Comparison of ENCODE assay signal across 23 cellular contexts in the genomic region with DNA sequence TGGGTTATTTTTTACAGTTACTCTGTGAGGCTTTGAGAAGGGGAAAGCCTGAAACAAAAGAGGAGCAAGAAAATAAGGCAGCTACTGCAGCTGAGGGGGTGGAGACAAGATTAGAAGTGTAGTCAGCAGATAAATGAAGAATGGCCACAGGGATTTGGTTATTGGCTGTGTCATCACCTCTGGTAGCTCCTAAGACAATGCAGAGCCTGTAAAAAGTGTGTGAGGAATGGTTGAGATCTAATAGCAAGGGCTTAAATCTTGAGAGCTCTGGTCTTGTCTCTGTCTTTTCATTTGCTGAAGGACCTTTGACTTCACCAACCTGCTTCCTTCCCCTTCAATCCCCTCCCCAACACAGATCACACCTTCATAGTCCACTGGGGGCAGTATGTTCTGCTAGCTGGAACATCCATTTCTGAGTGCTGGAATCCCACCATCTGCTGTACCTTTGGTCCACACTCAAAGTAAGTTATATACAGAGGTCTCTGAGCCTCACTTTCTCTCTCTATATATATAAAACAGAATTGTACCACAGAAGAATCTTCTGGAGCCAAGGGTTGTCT.
DNase-seq lines count a peak whose midpoint lies in the region; ATAC-seq, FAIRE-seq and TF ChIP-seq lines count a peak whose summit lies in the region.
"Had no signal": no experiment of that assay in that cellular context is flagged by ENCODE, and none has a peak within 500 bp of the region (broad histone marks: within the 10 kb centered on the region; RNA-seq: fewer than 3 reads in every experiment).

No MANE protein-coding gene starts in this region.

- FAIRE-seq in HepG2 (lab: Jason Lieb, UNC), result no peak

- DNase-seq in HepG2 (ENCODE audit: low spot score) (no peak), right lobe of liver (no peak), SK-MEL-5 (ENCODE audit: low read depth, low spot score) (peak; percentile 2), type B pancreatic cell (ENCODE audit: extremely low spot score, unreplicated experiment) (no peak), GOT3 (lab: John Stamatoyannopoulos, UW) (no peak)
- DNase-seq in T-helper 2 cell treated with Interferon-gamma antibody and Interleukin-4, amounts not matched to agents 5 μg/mL and 100 μg/mL, for 36 hours (ENCODE audit: low spot score), result no peak
- DNase-seq: activated CD4-positive, alpha-beta T cell treated with anti-CD3 and anti-CD28 coated beads, Interleukin-2, amount 50 U/mL, for 4 hours; activated naive CD8-positive, alpha-beta T cell treated with anti-CD3 and anti-CD28 coated beads, Interleukin-2, amount 10 ng/mL, durations not matched to agents 7 days and 5 days; C1 segment of cervical spinal cord; Calu3; MG63; NCI-H1436; NCI-H510A; right cardiac atrium; RPMI8226; stimulated activated CD4-positive, alpha-beta T cell treated with anti-CD3 and anti-CD28 coated beads, Interleukin-12 subunit alpha, Interleukin-12 subunit beta, amount 100 ng/mL, for 4 hours; stimulated activated CD4-positive, alpha-beta T cell treated with anti-CD3 and anti-CD28 coated beads, Interleukin-4, amount 100 ng/mL, for 4 hours; stimulated activated naive CD4-positive, alpha-beta T cell; T-helper 9 cell had no signal

- no peak overlapping the region for H2AFZ ChIP-seq in HepG2 (ENCODE audit: low read length)

- no peaks in the 10 kb centered on the region for H3K27me3 Mint-ChIP-seq in type B pancreatic cell
- no peaks in the 10 kb centered on the region for H3K27me3 Mint-ChIP-seq in T-helper 2 cell treated with Interferon-gamma antibody and Interleukin-4, amounts not matched to agents 5 μg/mL and 100 μg/mL, for 36 hours (ENCODE audit: low read depth)

- no peaks in the 10 kb centered on the region for H3K36me3 ChIP-seq in HepG2 (replicated peaks in 1 of 2; ENCODE audit: control insufficient read depth in 1 of 2, insufficient read depth in 2 of 2, low read length in 2 of 2)
- no peaks in the 10 kb centered on the region for H3K36me3 ChIP-seq in right lobe of liver
- H3K36me3 ChIP-seq: MG63 had no signal

- TF ChIP-seq EP300 in HepG2 (IDR thresholded peaks at IDR 0.05; ENCODE audit: low read depth in 2 of 2, low read length in 2 of 2) (no peak), HepG2 (CRISPR knock-in tag; IDR thresholded peaks at IDR 0.05; ENCODE audit: borderline replicate concordance) (no peak)

- TF ChIP-seq POLR2A in HepG2 (IDR thresholded peaks at IDR 0.05; ENCODE audit: insufficient read depth in 1 of 2, low read depth in 2 of 2, low read length in 2 of 2) (no peak), right lobe of liver (IDR thresholded peaks at IDR 0.05) (no peak)

- H3K9me3 Mint-ChIP-seq in type B pancreatic cell, result no peaks in the 10 kb centered on the region
- H3K9me3 Mint-ChIP-seq in T-helper 2 cell treated with Interferon-gamma antibody and Interleukin-4, amounts not matched to agents 5 μg/mL and 100 μg/mL, for 36 hours, result no peaks in the 10 kb centered on the region
- H3K9me3 Mint-ChIP-seq: activated naive CD8-positive, alpha-beta T cell treated with anti-CD3 and anti-CD28 coated beads, Interleukin-2, amount 10 ng/mL, durations not matched to agents 7 days and 5 days had no signal

- H3K27ac ChIP-seq in HepG2 (ENCODE audit: extremely low read length, insufficient read depth, low read length) (no peak overlapping the region), right lobe of liver (no peak overlapping the region)

- H3K4me3 ChIP-seq in HepG2 (replicated peaks in 1 of 3; ENCODE audit: insufficient read depth in 1 of 3, low read depth in 2 of 3, low read length in 3 of 3), result no peak overlapping the region
- H3K4me3 ChIP-seq in right lobe of liver, result no peak overlapping the region
- H3K4me3 ChIP-seq: lung, MG63 had no signal

- H3K9me3 ChIP-seq in HepG2 (ENCODE audit: low read length) (no peaks in the 10 kb centered on the region), right lobe of liver (no peaks in the 10 kb centered on the region)
- H3K9me3 ChIP-seq: MG63 had no signal

- TF ChIP-seq CTCF in HepG2 (CRISPR knock-in tag; IDR thresholded peaks at IDR 0.05) (no peak), right lobe of liver (IDR thresholded peaks at IDR 0.05) (no peak), type B pancreatic cell (conservative IDR thresholded peaks at IDR 0.05) (peak; percentile 28)

- no peaks in the 10 kb centered on the region for H4K20me1 ChIP-seq in HepG2 (ENCODE audit: insufficient read depth, low read length)

- no peak overlapping the region for H3K27ac Mint-ChIP-seq in type B pancreatic cell
- H3K27ac Mint-ChIP-seq in T-helper 2 cell treated with Interferon-gamma antibody and Interleukin-4, amounts not matched to agents 5 μg/mL and 100 μg/mL, for 36 hours, result no peak overlapping the region
- H3K27ac Mint-ChIP-seq: activated naive CD8-positive, alpha-beta T cell treated with anti-CD3 and anti-CD28 coated beads, Interleukin-2, amount 10 ng/mL, durations not matched to agents 7 days and 5 days had no signal

- CTCF ChIA-PET in HepG2 (lab: Yijun Ruan, JAX; ENCODE audit: low intra/inter-chr PET ratio, low total read pairs), result no interaction called here

- ATAC-seq in HepG2 (0 out of 3 replicates have a peak, but pooled peaks have one; percentile 32), right lobe of liver (no peak), HG02885 (IDR thresholded peaks at IDR 0.05; ENCODE audit: poor library complexity, unreplicated experiment) (peak; percentile 37), HG03354 (IDR thresholded peaks at IDR 0.05; ENCODE audit: poor library complexity, severe bottlenecking, unreplicated experiment) (no peak)
- ATAC-seq: right cardiac atrium had no signal

- no peak overlapping the region for H3K4me3 Mint-ChIP-seq in type B pancreatic cell
- H3K4me3 Mint-ChIP-seq in T-helper 2 cell treated with Interferon-gamma antibody and Interleukin-4, amounts not matched to agents 5 μg/mL and 100 μg/mL, for 36 hours, result no peak overlapping the region
- H3K4me3 Mint-ChIP-seq: activated naive CD8-positive, alpha-beta T cell treated with anti-CD3 and anti-CD28 coated beads, Interleukin-2, amount 10 ng/mL, durations not matched to agents 7 days and 5 days; neural crest cell had no signal

- H3K9ac ChIP-seq in HepG2 (ENCODE audit: insufficient read depth, low read depth, low read length), result no peak overlapping the region

- H3K4me2 ChIP-seq in HepG2 (ENCODE audit: low read depth, low read length), result no peak overlapping the region

- H3K4me1 ChIP-seq in HepG2 (ENCODE audit: insufficient read depth, low read length) (no peaks in the 10 kb centered on the region), right lobe of liver (no peaks in the 10 kb centered on the region)

- H3K79me2 ChIP-seq in HepG2 (ENCODE audit: insufficient read depth, low read length), result no peaks in the 10 kb centered on the region

- TF ChIP-seq RAD21 in HepG2 (CRISPR knock-in tag; IDR thresholded peaks at IDR 0.05), result no peak

- H3K36me3 Mint-ChIP-seq in type B pancreatic cell, result no peaks in the 10 kb centered on the region
- no peaks in the 10 kb centered on the region for H3K36me3 Mint-ChIP-seq in T-helper 2 cell treated with Interferon-gamma antibody and Interleukin-4, amounts not matched to agents 5 μg/mL and 100 μg/mL, for 36 hours (ENCODE audit: low read depth)
- H3K36me3 Mint-ChIP-seq: activated naive CD8-positive, alpha-beta T cell treated with anti-CD3 and anti-CD28 coated beads, Interleukin-2, amount 10 ng/mL, durations not matched to agents 7 days and 5 days had no signal

- POLR2A ChIA-PET in HepG2 (lab: Yijun Ruan, JAX), result no interaction called here

- in situ Hi-C loops in HepG2 (cut with HindIII; ENCODE audit: extremely low pct_ligation_motif_present, low pct_unique_long_range_greater_than_20kb) (no loop called here), SK-MEL-5 (cut with HindIII; ENCODE audit: low pct_unique_long_range_greater_than_20kb, low sequenced_read_pairs) (no loop called here)

- H3K27me3 ChIP-seq in HepG2 (ENCODE audit: control insufficient read depth in 1 of 2, insufficient read depth in 2 of 2, low read length in 2 of 2), result no peaks in the 10 kb centered on the region
- no peaks in the 10 kb centered on the region for H3K27me3 ChIP-seq in right lobe of liver
- H3K27me3 ChIP-seq: MG63 had no signal

- H3K4me1 Mint-ChIP-seq in type B pancreatic cell (ENCODE audit: unreplicated experiment), result no peaks in the 10 kb centered on the region
- no peaks in the 10 kb centered on the region for H3K4me1 Mint-ChIP-seq in T-helper 2 cell treated with Interferon-gamma antibody and Interleukin-4, amounts not matched to agents 5 μg/mL and 100 μg/mL, for 36 hours (ENCODE audit: low read depth)
- H3K4me1 Mint-ChIP-seq: activated naive CD8-positive, alpha-beta T cell treated with anti-CD3 and anti-CD28 coated beads, Interleukin-2, amount 10 ng/mL, durations not matched to agents 7 days and 5 days; neural crest cell had no signal

- intact Hi-C loops in HepG2 (cut with micrococcal nuclease; ENCODE audit: unreplicated experiment) (no loop called here), right lobe of liver (cut with DNase I) (no loop called here)

- no TSS peak for BruUV-seq in HepG2 (replicated peaks; lab: Mats Ljungman, UMichigan)

TF ChIP-seq in HepG2, 621 proteins besides CTCF, POLR2A, EP300 and RAD21:
- TF ChIP-seq CENPT (CRISPR knock-in tag; IDR thresholded peaks at IDR 0.05; ENCODE audit: low read depth), result no peak
- no peak for TF ChIP-seq DMAP1 (CRISPR knock-in tag; IDR thresholded peaks at IDR 0.05)
- no peak for TF ChIP-seq NPAS2 (CRISPR knock-in tag; IDR thresholded peaks at IDR 0.05; ENCODE audit: borderline replicate concordance)
- no peak for TF ChIP-seq ZNF839 (CRISPR knock-in tag; IDR thresholded peaks at IDR 0.05; ENCODE audit: borderline replicate concordance)
- TF ChIP-seq, protein P1, sequence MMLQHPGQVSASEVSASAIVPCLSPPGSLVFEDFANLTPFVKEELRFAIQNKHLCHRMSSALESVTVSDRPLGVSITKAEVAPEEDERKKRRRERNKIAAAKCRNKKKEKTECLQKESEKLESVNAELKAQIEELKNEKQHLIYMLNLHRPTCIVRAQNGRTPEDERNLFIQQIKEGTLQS (CRISPR knock-in tag; IDR thresholded peaks at IDR 0.05), result no peak
- no peak for TF ChIP-seq CAMTA2 (CRISPR knock-in tag; IDR thresholded peaks at IDR 0.05; ENCODE audit: borderline replicate concordance)
- no peak for TF ChIP-seq YEATS4 (CRISPR knock-in tag; IDR thresholded peaks at IDR 0.05; ENCODE audit: borderline replicate concordance)
- TF ChIP-seq ZC3H13 (CRISPR knock-in tag; IDR thresholded peaks at IDR 0.05), result no peak
- TF ChIP-seq JDP2 (CRISPR knock-in tag; IDR thresholded peaks at IDR 0.05; ENCODE audit: borderline replicate concordance), result no peak
- TF ChIP-seq KLF11 (CRISPR knock-in tag; IDR thresholded peaks at IDR 0.05), result no peak

Comparison
In these comparisons a context has a peak if more than half of its experiments do, and no peak if none do; other contexts are left out.
1. ATAC-seq: peak in HepG2 (single experiment) and HG02885 (single experiment); none in right lobe of liver (0 of 4) and HG03354 (single experiment).